ENCODE assay signal across 8 cellular contexts in the genomic region with DNA sequence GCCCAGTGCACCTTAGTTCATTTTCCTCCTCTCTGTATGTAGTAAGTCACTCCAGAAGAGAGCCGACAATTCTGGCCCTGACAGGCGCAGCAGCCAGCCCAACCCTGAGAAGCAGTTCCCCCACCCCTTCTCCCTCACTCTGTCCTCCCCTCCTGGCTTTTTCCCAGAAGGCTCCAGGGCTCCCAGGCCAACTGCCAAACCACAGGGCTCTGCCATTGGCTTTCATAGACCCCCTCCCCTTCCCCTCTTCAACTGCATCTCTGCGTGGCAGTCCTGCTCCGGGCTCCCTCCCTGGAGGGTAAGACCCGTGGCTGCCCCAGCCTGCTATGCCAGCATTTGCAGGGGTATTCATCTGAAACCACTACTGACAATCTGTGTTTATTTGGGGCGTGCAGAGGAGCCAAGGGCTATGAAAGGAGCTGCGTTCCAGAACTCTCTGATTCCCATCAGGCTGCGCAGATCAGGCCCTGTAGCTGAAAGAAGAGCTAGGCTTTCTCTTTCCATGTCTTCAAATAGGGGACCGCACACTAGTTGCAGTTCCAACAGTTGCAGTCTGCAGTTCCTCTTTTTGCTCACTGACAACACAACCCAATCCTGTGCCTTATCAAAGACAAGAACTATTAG.
A peak's percentile ranks its signal among the peaks of the same experiment; 100 is the strongest.
DNase-seq lines count a peak whose midpoint lies in the region; ATAC-seq and TF ChIP-seq lines count a peak whose summit lies in the region.

No MANE protein-coding gene starts in this region.

- no CpG with 5 or more reads among the region's 9 CpGs for WGBS in trophoblast cell (ENCODE audit: extremely low coverage, insufficient coverage, insufficient read length)

- H2AFZ ChIP-seq in trophoblast cell (ENCODE audit: insufficient read depth, low read length, poor library complexity), result peak overlapping the region; percentile 37

- peak overlapping the region; percentile 92 for H3K18ac ChIP-seq in trophoblast cell (ENCODE audit: low read length)

- H3K36me3 ChIP-seq in trophoblast cell (ENCODE audit: control insufficient read depth in 1 of 2, insufficient read depth in 2 of 2, low read length in 2 of 2), result no peaks in the 10 kb centered on the region

- no peak overlapping the region for H3K23ac ChIP-seq in trophoblast cell (ENCODE audit: low read length)

- H3K9ac ChIP-seq in trophoblast cell (ENCODE audit: low read length), result peak overlapping the region; percentile 18

- no peaks in the 10 kb centered on the region for H3K27me3 ChIP-seq in trophoblast cell (ENCODE audit: insufficient read depth, low read length)

- H4K91ac ChIP-seq in trophoblast cell (ENCODE audit: low read depth, low read length), result peak overlapping the region; percentile 88

- H2BK120ac ChIP-seq in trophoblast cell (ENCODE audit: insufficient read depth, low read length, poor library complexity), result peak overlapping the region; percentile 97

- H4K12ac ChIP-seq in trophoblast cell (ENCODE audit: low read depth, low read length), result peak overlapping the region; percentile 12

- no peaks in the 10 kb centered on the region for H3K9me3 ChIP-seq in trophoblast cell (ENCODE audit: insufficient read depth, low read depth, low read length)

- H3K4ac ChIP-seq in trophoblast cell (ENCODE audit: low read depth, low read length), result peak overlapping the region; percentile 71

- no peak overlapping the region for H3K4me2 ChIP-seq in trophoblast cell (ENCODE audit: low read length)

- peak overlapping the region; percentile 96 for H3K14ac ChIP-seq in trophoblast cell (ENCODE audit: low read length)

- H3K4me1 ChIP-seq in trophoblast cell (ENCODE audit: control insufficient read depth in 1 of 2, insufficient read depth in 2 of 2, low read length in 2 of 2), result peaks cover 20 to 26% of the 10 kb centered on the region in 2 experiments

- H3K27ac ChIP-seq in trophoblast cell (ENCODE audit: low read depth, low read length) (peak overlapping the region; percentile 96), RWPE1 (no peak overlapping the region)

- TF ChIP-seq CTCF in RWPE1 (conservative IDR thresholded peaks at IDR 0.05; ENCODE audit: low read depth), result no peak

- POLR2A ChIA-PET in RWPE1 (lab: Yijun Ruan, JAX; ENCODE audit: low non-redundant PET), result no interaction called here

- H2BK12ac ChIP-seq in trophoblast cell (ENCODE audit: low read length), result peak overlapping the region; percentile 89

- peak; percentile 86 for ATAC-seq in GM19328 (IDR thresholded peaks at IDR 0.05; ENCODE audit: unreplicated experiment)
- ATAC-seq in HG03108 (IDR thresholded peaks at IDR 0.05; ENCODE audit: unreplicated experiment), result peak; percentile 99

- CTCF ChIA-PET in RWPE1 (lab: Yijun Ruan, JAX), result no interaction called here

- H3K79me2 ChIP-seq in trophoblast cell (ENCODE audit: control insufficient read depth, insufficient read depth, low read length, poor library complexity), result peaks cover 7% of the 10 kb centered on the region

- peak; percentile 54 for DNase-seq in NOMO-1 treated with dmso at 0.1 percent for 144 hours (lab: John Stamatoyannopoulos, UW; ENCODE audit: unreplicated experiment)
- peak; percentile 35 for DNase-seq in foreskin melanocyte
- no peak for DNase-seq in trophoblast cell
- no peak for DNase-seq in effector CD4-positive, alpha-beta T cell
- no peak for DNase-seq in activated T-cell treated with anti-CD3 and anti-CD28 coated beads, Interleukin-2, amount 50 U/mL, for 48 hours
- no peak for DNase-seq in RWPE1 (ENCODE audit: low spot score)

- peak overlapping the region; percentile 43 for H2AK5ac ChIP-seq in trophoblast cell (ENCODE audit: low read length)

- no peak overlapping the region for H3K4me3 ChIP-seq in trophoblast cell (ENCODE audit: low read depth, low read length)

- H2BK5ac ChIP-seq in trophoblast cell (ENCODE audit: low read depth, low read length, poor library complexity), result peak overlapping the region; percentile 96

- H3K79me1 ChIP-seq in trophoblast cell (ENCODE audit: low read length), result peaks cover 38% of the 10 kb centered on the region

- peak overlapping the region; percentile 82 for H4K8ac ChIP-seq in trophoblast cell (ENCODE audit: low read depth, low read length)

Comparison
In these comparisons a context has a peak if more than half of its experiments do, and no peak if none do; other contexts are left out.
1. DNase-seq: peak in NOMO-1 treated with dmso at 0.1 percent for 144 hours (single experiment) and foreskin melanocyte (single experiment); none in trophoblast cell (0 of 2), effector CD4-positive, alpha-beta T cell (single experiment), activated T-cell treated with anti-CD3 and anti-CD28 coated beads, Interleukin-2, amount 50 U/mL, for 48 hours (0 of 2) and RWPE1 (single experiment).